Comparison of ENCODE assay signal across 1 cellular context in the genomic region with DNA sequence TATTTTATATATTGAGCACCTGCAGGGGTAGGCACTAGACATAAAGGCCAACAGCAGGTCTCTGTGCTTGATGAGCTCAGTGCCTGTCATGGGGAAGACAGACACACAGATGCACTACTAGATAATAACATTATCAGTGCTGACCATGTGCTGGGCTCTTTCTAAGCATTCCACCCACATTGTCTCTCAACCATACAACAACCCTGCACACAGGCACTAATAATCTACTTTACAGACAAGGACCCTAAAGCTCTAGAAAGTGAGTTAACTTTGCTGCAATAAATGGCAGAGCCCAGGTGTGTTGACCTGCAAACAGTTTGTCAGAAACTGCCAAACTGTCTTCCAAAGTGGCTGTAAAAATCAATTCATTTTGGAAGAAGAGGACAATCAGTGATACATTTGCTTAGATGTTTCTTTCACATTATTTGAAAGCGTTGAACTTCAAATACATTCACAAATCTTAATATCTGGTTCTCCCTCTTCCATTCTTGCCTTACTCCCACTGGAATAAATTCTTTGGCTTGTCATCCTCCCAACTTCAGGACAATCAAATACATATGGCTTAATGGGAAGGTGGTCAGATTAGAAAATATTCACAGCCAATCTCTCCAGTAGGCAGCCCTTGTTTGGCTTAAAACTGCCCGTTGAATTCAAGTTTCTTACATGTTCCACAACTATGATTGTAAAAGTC.
TF ChIP-seq lines count a peak whose summit lies in the region.

No MANE protein-coding gene starts in this region.

TF ChIP-seq in K562, 482 proteins besides CTCF, POLR2A, EP300 and RAD21 (continued from another document):
- TF ChIP-seq, protein P1, sequence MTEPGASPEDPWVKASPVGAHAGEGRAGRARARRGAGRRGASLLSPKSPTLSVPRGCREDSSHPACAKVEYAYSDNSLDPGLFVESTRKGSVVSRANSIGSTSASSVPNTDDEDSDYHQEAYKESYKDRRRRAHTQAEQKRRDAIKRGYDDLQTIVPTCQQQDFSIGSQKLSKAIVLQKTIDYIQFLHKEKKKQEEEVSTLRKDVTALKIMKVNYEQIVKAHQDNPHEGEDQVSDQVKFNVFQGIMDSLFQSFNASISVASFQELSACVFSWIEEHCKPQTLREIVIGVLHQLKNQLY (CRISPR knock-in tag; conservative IDR thresholded peaks at IDR 0.05): no peak
- TF ChIP-seq HSF4 (CRISPR knock-in tag; IDR thresholded peaks at IDR 0.05; ENCODE audit: borderline replicate concordance) (no peak), ZNF785 (CRISPR knock-in tag; IDR thresholded peaks at IDR 0.05) (no peak), ZNF77 (CRISPR knock-in tag; IDR thresholded peaks at IDR 0.05) (no peak), GATAD2B (IDR thresholded peaks at IDR 0.05; ENCODE audit: borderline replicate concordance) (peak; percentile 94), POLR3G (IDR thresholded peaks at IDR 0.05; ENCODE audit: extremely low read depth, insufficient read length, insufficient replicate concordance) (no peak), FIP1L1 (IDR thresholded peaks at IDR 0.05; ENCODE audit: low read depth, low read length, poor library complexity, severe bottlenecking) (no peak), C11orf30 (IDR thresholded peaks at IDR 0.05; ENCODE audit: low read depth) (no peak), HNRNPL (IDR thresholded peaks at IDR 0.05; ENCODE audit: low read depth, low read length) (no peak), BCL6 (CRISPR knock-in tag; IDR thresholded peaks at IDR 0.05) (peak; percentile 60; the same call in 1 of the 2 replicates), RBM25 (IDR thresholded peaks at IDR 0.05; ENCODE audit: low read depth, low read length, severe bottlenecking) (peak; percentile 63), SLC30A9 (CRISPR knock-in tag; IDR thresholded peaks at IDR 0.05) (no peak)
- TF ChIP-seq, protein P2, sequence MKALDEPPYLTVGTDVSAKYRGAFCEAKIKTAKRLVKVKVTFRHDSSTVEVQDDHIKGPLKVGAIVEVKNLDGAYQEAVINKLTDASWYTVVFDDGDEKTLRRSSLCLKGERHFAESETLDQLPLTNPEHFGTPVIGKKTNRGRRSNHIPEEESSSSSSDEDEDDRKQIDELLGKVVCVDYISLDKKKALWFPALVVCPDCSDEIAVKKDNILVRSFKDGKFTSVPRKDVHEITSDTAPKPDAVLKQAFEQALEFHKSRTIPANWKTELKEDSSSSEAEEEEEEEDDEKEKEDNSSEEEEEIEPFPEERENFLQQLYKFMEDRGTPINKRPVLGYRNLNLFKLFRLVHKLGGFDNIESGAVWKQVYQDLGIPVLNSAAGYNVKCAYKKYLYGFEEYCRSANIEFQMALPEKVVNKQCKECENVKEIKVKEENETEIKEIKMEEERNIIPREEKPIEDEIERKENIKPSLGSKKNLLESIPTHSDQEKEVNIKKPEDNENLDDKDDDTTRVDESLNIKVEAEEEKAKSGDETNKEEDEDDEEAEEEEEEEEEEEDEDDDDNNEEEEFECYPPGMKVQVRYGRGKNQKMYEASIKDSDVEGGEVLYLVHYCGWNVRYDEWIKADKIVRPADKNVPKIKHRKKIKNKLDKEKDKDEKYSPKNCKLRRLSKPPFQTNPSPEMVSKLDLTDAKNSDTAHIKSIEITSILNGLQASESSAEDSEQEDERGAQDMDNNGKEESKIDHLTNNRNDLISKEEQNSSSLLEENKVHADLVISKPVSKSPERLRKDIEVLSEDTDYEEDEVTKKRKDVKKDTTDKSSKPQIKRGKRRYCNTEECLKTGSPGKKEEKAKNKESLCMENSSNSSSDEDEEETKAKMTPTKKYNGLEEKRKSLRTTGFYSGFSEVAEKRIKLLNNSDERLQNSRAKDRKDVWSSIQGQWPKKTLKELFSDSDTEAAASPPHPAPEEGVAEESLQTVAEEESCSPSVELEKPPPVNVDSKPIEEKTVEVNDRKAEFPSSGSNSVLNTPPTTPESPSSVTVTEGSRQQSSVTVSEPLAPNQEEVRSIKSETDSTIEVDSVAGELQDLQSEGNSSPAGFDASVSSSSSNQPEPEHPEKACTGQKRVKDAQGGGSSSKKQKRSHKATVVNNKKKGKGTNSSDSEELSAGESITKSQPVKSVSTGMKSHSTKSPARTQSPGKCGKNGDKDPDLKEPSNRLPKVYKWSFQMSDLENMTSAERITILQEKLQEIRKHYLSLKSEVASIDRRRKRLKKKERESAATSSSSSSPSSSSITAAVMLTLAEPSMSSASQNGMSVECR (CRISPR knock-in tag; IDR thresholded peaks at IDR 0.05): no peak
